ENCODE assay signal across 22 cellular contexts in genomic region chr9:15276328-15276969, GRCh38. TPM values are rescaled to one million over a fixed set of nuclear protein-coding genes. Genes with fewer than 3 reads are reported as not detected.
A peak's percentile ranks its signal among the peaks of the same experiment; 100 is the strongest.
DNase-seq lines count a peak whose midpoint lies in the region; ATAC-seq and TF ChIP-seq lines count a peak whose summit lies in the region.
"Had no signal": no experiment of that assay in that cellular context is flagged by ENCODE, and none has a peak within 500 bp of the region (broad histone marks: within the 10 kb centered on the region; RNA-seq: fewer than 3 reads in every experiment).

No MANE protein-coding gene starts in this region.

- DNase-seq in SIG-M5 treated with dmso at 0.1 percent for 504 hours (lab: John Stamatoyannopoulos, UW; ENCODE audit: unreplicated experiment) (peak; percentile 16), SIG-M5 (lab: John Stamatoyannopoulos, UW) (no peak), HT-29 (ENCODE audit: low spot score) (peak; percentile 81), colonic mucosa (peak; percentile 76), renal cortical epithelial cell (ENCODE audit: low read depth) (peak; percentile 16), NCI-H2227 (lab: John Stamatoyannopoulos, UW; ENCODE audit: unreplicated experiment) (no peak)
- no peak for DNase-seq in effector memory CD4-positive, alpha-beta T cell
- DNase-seq: activated CD4-positive, alpha-beta T cell treated with anti-CD3 and anti-CD28 coated beads for 4 hours; activated gamma-delta T cell; activated naive CD8-positive, alpha-beta T cell treated with anti-CD3 and anti-CD28 coated beads, Interleukin-2, amount 50 U/mL, for 24 hours; EL; kidney glomerular epithelial cell; MV-4-11; NCI-H187; right cardiac atrium; Right ventricle myocardium superior; stimulated activated CD4-positive, alpha-beta T cell treated with anti-CD3 and anti-CD28 coated beads, Interleukin-4, amount 100 ng/mL, for 24 hours had no signal

- no peaks in the 10 kb centered on the region for H3K27me3 ChIP-seq in colonic mucosa
- H3K27me3 ChIP-seq in effector memory CD4-positive, alpha-beta T cell (replicated peaks; ENCODE audit: control insufficient read depth, insufficient read depth, low read length, poor library complexity, severe bottlenecking) = no peaks in the 10 kb centered on the region
- H3K27me3 ChIP-seq: neural progenitor cell, suprapubic skin had no signal

- TF ChIP-seq CTCF in colonic mucosa (IDR thresholded peaks at IDR 0.05) = no peak

- no peak for ATAC-seq in GM19463 (IDR thresholded peaks at IDR 0.05; ENCODE audit: unreplicated experiment)
- ATAC-seq: activated naive CD8-positive, alpha-beta T cell treated with anti-CD3 and anti-CD28 coated beads, Interleukin-2, amount 50 U/mL, for 24 hours; GM12878; right cardiac atrium; stimulated activated effector memory CD8-positive, alpha-beta T cell treated with anti-CD3 and anti-CD28 coated beads, Interleukin-12 subunit alpha, Interleukin-12 subunit beta, amount 100 ng/mL, for 72 hours had no signal

- H3K4me3 ChIP-seq in colonic mucosa = no peak overlapping the region
- no peak overlapping the region for H3K4me3 ChIP-seq in effector memory CD4-positive, alpha-beta T cell (ENCODE audit: insufficient read depth, low read depth, low read length, poor library complexity, severe bottlenecking)
- H3K4me3 ChIP-seq: GM12878, neural progenitor cell, suprapubic skin had no signal

- no peaks in the 10 kb centered on the region for H3K4me1 ChIP-seq in colonic mucosa
- H3K4me1 ChIP-seq in effector memory CD4-positive, alpha-beta T cell (ENCODE audit: control insufficient read depth, insufficient read depth, low read length, poor library complexity, severe bottlenecking) = no peaks in the 10 kb centered on the region

- no peak overlapping the region for H3K9ac ChIP-seq in colonic mucosa (ENCODE audit: low read depth in 2 of 2, low read length in 2 of 2)
- H3K9ac ChIP-seq: neural progenitor cell had no signal

- intact Hi-C loops in colonic mucosa (cut with DNase I) = loop anchor here (10.0 kb wide), 1 partner anchor 138 kb away; no protein-coding TSS in a partner anchor

- no peaks in the 10 kb centered on the region for H3K9me3 ChIP-seq in colonic mucosa
- no peaks in the 10 kb centered on the region for H3K9me3 ChIP-seq in effector memory CD4-positive, alpha-beta T cell (ENCODE audit: control insufficient read depth, low read length)
- H3K9me3 ChIP-seq: suprapubic skin had no signal

- H3K36me3 ChIP-seq in colonic mucosa = no peaks in the 10 kb centered on the region
- H3K36me3 ChIP-seq in effector memory CD4-positive, alpha-beta T cell (ENCODE audit: control insufficient read depth, insufficient read depth, low read length) = no peaks in the 10 kb centered on the region
- H3K36me3 ChIP-seq: neural progenitor cell, suprapubic skin had no signal

- peak overlapping the region; percentile 44 for H3K27ac ChIP-seq in colonic mucosa
- H3K27ac ChIP-seq in effector memory CD4-positive, alpha-beta T cell (ENCODE audit: insufficient read depth, low read length, poor library complexity, severe bottlenecking) = no peak overlapping the region
- H3K27ac ChIP-seq: neural progenitor cell, suprapubic skin had no signal

RNA-seq across cellular contexts. Expression of gene TTC39B, which starts 30.6 kb away (rescaled TPM):
- total RNA-seq in HT-29 (2014; rRNA removed; shearing (Covaris generic)) = 3.7 and 3.9 TPM in 2 replicates
- total RNA-seq in colonic mucosa (10 to 100 TPM; 27.2 to 32.2 TPM), renal cortical epithelial cell (7.1 and 17.1 TPM in 2 replicates)

Comparison
In these comparisons a context has a peak if more than half of its experiments do, and no peak if none do; other contexts are left out.
1. DNase-seq: peak in SIG-M5 treated with dmso at 0.1 percent for 504 hours (single experiment), HT-29 (single experiment), colonic mucosa (single experiment) and renal cortical epithelial cell (single experiment); none in SIG-M5 (single experiment), effector memory CD4-positive, alpha-beta T cell (0 of 3) and NCI-H2227 (single experiment).